Comparison of ENCODE assay signal across 8 cellular contexts in the genomic region with DNA sequence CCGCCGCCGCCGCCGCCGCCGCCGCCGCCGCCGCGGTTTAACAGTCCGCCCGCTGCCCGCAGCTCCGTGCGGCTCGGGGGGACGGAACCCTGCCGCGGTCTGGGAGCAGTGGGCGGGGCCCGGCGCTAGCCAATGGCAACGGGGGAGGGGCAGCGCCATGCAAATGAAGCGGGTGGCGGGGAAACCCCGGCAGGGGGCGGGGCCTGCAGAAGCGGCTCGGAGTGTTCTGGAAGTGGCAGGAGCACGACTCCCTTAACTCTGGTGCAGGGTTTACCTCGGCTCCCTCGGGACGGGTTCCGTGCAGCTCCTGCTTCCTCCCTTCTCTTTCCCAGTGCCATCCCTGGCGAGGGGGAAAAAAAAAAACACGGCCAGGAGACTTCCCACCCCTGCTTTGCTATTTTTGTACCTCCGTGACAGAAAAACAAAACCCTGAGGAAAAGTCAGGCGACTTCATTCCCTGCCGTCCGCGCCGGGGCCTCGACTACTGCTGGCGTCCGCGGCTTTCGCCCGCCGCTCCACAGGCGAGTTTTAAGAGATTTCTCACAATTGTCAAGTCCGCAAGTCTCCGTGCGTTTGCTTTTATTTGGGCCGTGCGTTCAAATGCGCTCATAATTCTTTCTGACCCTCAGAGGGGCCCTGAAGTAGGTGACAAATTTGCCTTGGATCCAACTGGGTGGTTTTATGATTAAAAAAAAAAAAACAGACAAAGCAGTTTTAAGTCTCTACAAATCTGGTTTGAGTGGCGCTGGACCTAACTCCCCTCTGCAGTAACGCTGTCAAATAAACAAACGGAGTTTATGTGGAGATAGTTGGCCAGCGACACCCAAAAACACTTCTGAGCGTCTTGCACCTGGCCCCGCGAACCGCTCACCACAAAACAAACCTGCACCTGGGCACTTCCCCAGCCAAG.
A peak's percentile ranks its signal among the peaks of the same experiment; 100 is the strongest.
DNase-seq lines count a peak whose midpoint lies in the region; ATAC-seq and TF ChIP-seq lines count a peak whose summit lies in the region.

KANSL1L (minus strand) TSS at position 101 of the 910 bp plus-strand sequence. CDS start 16,827 bp downstream, outside the sequence.

- TF ChIP-seq POLR2A in erythroblast (IDR thresholded peaks at IDR 0.05; ENCODE audit: low read length): peak; percentile 68

- H3K27me3 ChIP-seq in mucosa of stomach (ENCODE audit: control insufficient read depth, insufficient read depth, low read length): no peaks in the 10 kb centered on the region

- TF ChIP-seq EP300 in Ishikawa (IDR thresholded peaks at IDR 0.05; ENCODE audit: borderline replicate concordance): no peak

- peak within 1 kb of the TSS; percentile 92 for H3K4me3 ChIP-seq in mucosa of stomach (ENCODE audit: low read length)

- DNase-seq in DMS153 (lab: John Stamatoyannopoulos, UW): peak; percentile 93
- peak; percentile 22 for DNase-seq in OCI-M2 (lab: John Stamatoyannopoulos, UW; ENCODE audit: unreplicated experiment)
- peak; percentile 98 for DNase-seq in activated T-cell treated with anti-CD3 and anti-CD28 coated beads, Interleukin-2, amount 50 U/mL, for 24 hours
- peak; percentile 96 to 98 for DNase-seq in erythroblast (lab: John Stamatoyannopoulos, UW)
- peak; percentile 99 for DNase-seq in stimulated activated CD8-positive, alpha-beta memory T cell treated with anti-CD3 and anti-CD28 coated beads, Interleukin-4, amount 100 ng/mL, for 48 hours

- peak within 1 kb of the TSS; percentile 98 for H3K9ac ChIP-seq in mucosa of stomach (ENCODE audit: low read length)

- peaks cover 38% of the 10 kb centered on the region for H3K4me1 Mint-ChIP-seq in activated T-cell treated with anti-CD3 and anti-CD28 coated beads, Interleukin-2, amount 50 U/mL, for 24 hours (ENCODE audit: low read depth)

- H3K36me3 ChIP-seq in mucosa of stomach (ENCODE audit: control insufficient read depth, insufficient read depth, low read length): no peaks in the 10 kb centered on the region

- peak; percentile 66 for ATAC-seq in GM21619 (IDR thresholded peaks at IDR 0.05; ENCODE audit: unreplicated experiment)

- peaks cover 4% of the 10 kb centered on the region for H3K27me3 Mint-ChIP-seq in activated T-cell treated with anti-CD3 and anti-CD28 coated beads, Interleukin-2, amount 50 U/mL, for 24 hours

- peaks cover 17% of the 10 kb centered on the region for H3K4me1 ChIP-seq in mucosa of stomach (ENCODE audit: control insufficient read depth, insufficient read depth, low read length)

- peak within 1 kb of the TSS; percentile 97 for H3K4me3 Mint-ChIP-seq in activated T-cell treated with anti-CD3 and anti-CD28 coated beads, Interleukin-2, amount 50 U/mL, for 24 hours

- H3K27ac Mint-ChIP-seq in activated T-cell treated with anti-CD3 and anti-CD28 coated beads, Interleukin-2, amount 50 U/mL, for 24 hours: peak within 1 kb of the TSS; percentile 99

- no peak for TF ChIP-seq RAD21 in Ishikawa (IDR thresholded peaks at IDR 0.05; ENCODE audit: low read depth)

- H3K36me3 Mint-ChIP-seq in activated T-cell treated with anti-CD3 and anti-CD28 coated beads, Interleukin-2, amount 50 U/mL, for 24 hours (ENCODE audit: low read depth): peaks cover 9% of the 10 kb centered on the region

- H3K9me3 Mint-ChIP-seq in activated T-cell treated with anti-CD3 and anti-CD28 coated beads, Interleukin-2, amount 50 U/mL, for 24 hours: no peaks in the 10 kb centered on the region

- no peaks in the 10 kb centered on the region for H3K9me3 ChIP-seq in mucosa of stomach (ENCODE audit: control insufficient read depth, low read length)

TF ChIP-seq in Ishikawa, 13 proteins besides CTCF, POLR2A, EP300 and RAD21:
- no peak for TF ChIP-seq CREB1 (IDR thresholded peaks at IDR 0.05; ENCODE audit: low read depth)
- peak; percentile 31; the same call in 1 of the 2 replicates for TF ChIP-seq TCF12 (IDR thresholded peaks at IDR 0.05; ENCODE audit: low read depth)
- no peak for TF ChIP-seq USF1 (IDR thresholded peaks at IDR 0.05)
- no peak for TF ChIP-seq ZBTB7A (IDR thresholded peaks at IDR 0.05; ENCODE audit: low read depth)
- no peak for TF ChIP-seq EGR1 (IDR thresholded peaks at IDR 0.05)
- no peak for TF ChIP-seq CEBPB (IDR thresholded peaks at IDR 0.05)
- peak; percentile 36; the same call in 1 of the 2 replicates for TF ChIP-seq TAF1 (IDR thresholded peaks at IDR 0.05; ENCODE audit: low read depth)
- no peak for TF ChIP-seq YY1 (IDR thresholded peaks at IDR 0.05; ENCODE audit: low read depth)
- TF ChIP-seq, protein P1, sequence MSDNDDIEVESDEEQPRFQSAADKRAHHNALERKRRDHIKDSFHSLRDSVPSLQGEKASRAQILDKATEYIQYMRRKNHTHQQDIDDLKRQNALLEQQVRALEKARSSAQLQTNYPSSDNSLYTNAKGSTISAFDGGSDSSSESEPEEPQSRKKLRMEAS (IDR thresholded peaks at IDR 0.05): no peak

Comparison
In these comparisons a context has a peak if more than half of its experiments do, and no peak if none do; other contexts are left out.
1. Peak in every context shown above with its lines: DNase-seq, ATAC-seq and H3K4me3 ChIP-seq.
2. DNase-seq: peak in every context shown above with its lines; median percentile 99 in stimulated activated CD8-positive, alpha-beta memory T cell treated with anti-CD3 and anti-CD28 coated beads, Interleukin-4, amount 100 ng/mL, for 48 hours; 98 in activated T-cell treated with anti-CD3 and anti-CD28 coated beads, Interleukin-2, amount 50 U/mL, for 24 hours; 97 in erythroblast; 93 in DMS153; 22 in OCI-M2.